ENCODE assay signal across 23 cellular contexts in the genomic region with DNA sequence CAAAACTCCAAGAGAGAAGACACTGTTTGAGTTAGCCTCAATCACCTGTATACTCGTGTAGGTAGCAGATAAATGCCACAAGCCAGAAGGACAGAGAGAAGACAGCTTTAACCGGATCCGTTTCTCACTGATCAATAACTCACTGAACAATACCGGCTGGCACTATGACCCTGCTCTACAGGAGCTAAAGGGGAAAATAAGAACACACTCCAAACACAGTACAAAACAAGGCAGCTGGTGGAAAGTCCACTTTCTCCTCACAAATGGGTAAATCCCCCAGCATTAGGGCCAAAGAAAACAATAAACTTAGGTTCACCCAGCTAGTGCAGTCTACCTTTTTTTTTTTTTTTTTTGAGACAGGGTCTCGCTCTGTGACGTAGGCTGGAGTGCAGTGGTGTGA.
"Had no signal": no experiment of that assay in that cellular context is flagged by ENCODE, and none has a peak within 500 bp of the region (broad histone marks: within the 10 kb centered on the region; RNA-seq: fewer than 3 reads in every experiment).

No MANE protein-coding gene starts in this region.

- H3K9me3 ChIP-seq: gastroesophageal sphincter, mucosa of descending colon had no signal

- H3K27ac ChIP-seq: coronary artery, dorsolateral prefrontal cortex, esophagus muscularis mucosa, foreskin keratinocyte, gastroesophageal sphincter, heart left ventricle, hepatocyte, left ventricle myocardium inferior, lower lobe of right lung had no signal

- H3K4me3 ChIP-seq: coronary artery, dorsolateral prefrontal cortex, esophagus muscularis mucosa, gastroesophageal sphincter, heart left ventricle, hepatocyte, left ventricle myocardium inferior, lower lobe of right lung, mucosa of descending colon had no signal

- H3K27me3 ChIP-seq: dorsolateral prefrontal cortex, esophagus muscularis mucosa, foreskin keratinocyte, gastroesophageal sphincter, heart left ventricle, hepatocyte had no signal

- FAIRE-seq: colon, endothelial cell of umbilical vein, frontal cortex, keratinocyte had no signal

- H3K79me2 ChIP-seq: hepatocyte had no signal

- DNase-seq: dermis blood vessel endothelial cell; dorsolateral prefrontal cortex; effector CD4-positive, alpha-beta T cell; effector memory CD4-positive, alpha-beta T cell; foreskin keratinocyte; heart left ventricle; hypothalamus; immature natural killer cell; left cardiac atrium; left ventricle myocardium inferior; lower lobe of right lung; mesenchymal stem cell; mucosa of descending colon; naive B cell; naive thymus-derived CD8-positive, alpha-beta T cell had no signal

- H3K4me1 ChIP-seq: esophagus muscularis mucosa, foreskin keratinocyte, gastroesophageal sphincter, heart left ventricle, left ventricle myocardium inferior, lower lobe of right lung had no signal

- ATAC-seq: foreskin keratinocyte; gastroesophageal sphincter; heart left ventricle; lower lobe of right lung; mucosa of descending colon; naive thymus-derived CD8-positive, alpha-beta T cell had no signal

- H3K4me2 ChIP-seq: hepatocyte had no signal

- H3K36me3 ChIP-seq: esophagus muscularis mucosa, gastroesophageal sphincter, heart left ventricle, lower lobe of right lung had no signal

- H2AFZ ChIP-seq: hepatocyte had no signal
